Comparison of ENCODE assay signal across 9 cellular contexts in the genomic region with DNA sequence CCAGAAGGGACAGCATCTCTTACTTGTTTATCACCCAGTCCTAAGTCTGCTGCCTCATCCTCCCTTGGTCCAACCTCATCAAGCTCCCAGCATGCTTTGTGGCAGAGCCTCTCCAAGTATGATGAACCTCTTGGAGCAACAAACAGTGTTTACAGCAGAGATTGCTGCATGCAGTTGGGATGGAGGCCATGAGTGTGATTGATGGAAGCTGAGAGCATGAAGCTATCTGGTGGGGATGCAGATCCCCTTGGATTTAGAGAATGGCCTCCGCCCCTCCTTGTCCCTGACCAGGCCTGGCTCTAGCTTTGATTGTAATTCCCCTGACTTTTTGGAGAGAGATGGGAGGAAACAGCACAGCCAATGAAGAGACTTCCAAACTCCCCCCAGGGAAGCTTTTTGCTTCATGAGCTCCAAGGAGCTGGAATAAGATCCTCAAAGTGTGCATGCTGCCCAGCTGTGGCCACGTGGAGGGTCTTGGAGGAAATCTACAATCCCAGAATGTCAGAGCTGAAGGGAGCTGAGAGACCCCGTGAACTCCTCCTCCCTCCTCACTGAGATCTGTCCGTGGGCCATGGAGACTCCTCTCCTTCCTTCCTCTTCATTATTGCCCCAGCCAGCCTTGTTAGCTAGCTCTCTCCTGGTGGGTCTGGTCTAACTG.
"Had no signal": no experiment of that assay in that cellular context is flagged by ENCODE, and none has a peak within 500 bp of the region (broad histone marks: within the 10 kb centered on the region; RNA-seq: fewer than 3 reads in every experiment).

No MANE protein-coding gene starts in this region.

- H3K4me1 ChIP-seq: neural progenitor cell, pancreas had no signal

- H3K36me3 ChIP-seq: neural progenitor cell, pancreas had no signal

- H3K4me3 ChIP-seq: lung, neural progenitor cell, pancreas, SK-N-MC had no signal

- H3K9me3 ChIP-seq: pancreas had no signal

- H3K27me3 ChIP-seq: neural progenitor cell, pancreas had no signal

- H3K27ac ChIP-seq: neural progenitor cell, pancreas, SK-N-MC had no signal

- DNase-seq: activated CD4-positive, alpha-beta T cell treated with anti-CD3 and anti-CD28 coated beads, Interleukin-2, amount 50 U/mL, for 1 hour; glutamatergic neuron; midbrain; pancreas; stimulated activated CD4-positive, alpha-beta T cell treated with anti-CD3 and anti-CD28 coated beads, Interleukin-4, amount 100 ng/mL, for 1 hour; stimulated activated naive CD4-positive, alpha-beta T cell had no signal
